Comparison of ENCODE assay signal across 1 cellular context in genomic region chr2:43155842-43156511, GRCh38.
TF ChIP-seq lines count a peak whose summit lies in the region.

No MANE protein-coding gene starts in this region.

TF ChIP-seq in liver, 16 proteins besides CTCF, POLR2A, EP300 and RAD21 (continued from another document):
- TF ChIP-seq ATF3 (IDR thresholded peaks at IDR 0.05) (peak; percentile 47), SP1 (IDR thresholded peaks at IDR 0.05) (peak; percentile 89), RXRA (IDR thresholded peaks at IDR 0.05) (peak; percentile 77 to 95)
